In genomic region chrX:48475774-48476577, GRCh38 we compare ENCODE assay signal across 8 cellular contexts. TPM values are rescaled to one million over a fixed set of nuclear protein-coding genes. Genes with fewer than 3 reads are reported as not detected.
DNase-seq lines count a peak whose midpoint lies in the region; ATAC-seq, FAIRE-seq and TF ChIP-seq lines count a peak whose summit lies in the region.

A gene with protein sequence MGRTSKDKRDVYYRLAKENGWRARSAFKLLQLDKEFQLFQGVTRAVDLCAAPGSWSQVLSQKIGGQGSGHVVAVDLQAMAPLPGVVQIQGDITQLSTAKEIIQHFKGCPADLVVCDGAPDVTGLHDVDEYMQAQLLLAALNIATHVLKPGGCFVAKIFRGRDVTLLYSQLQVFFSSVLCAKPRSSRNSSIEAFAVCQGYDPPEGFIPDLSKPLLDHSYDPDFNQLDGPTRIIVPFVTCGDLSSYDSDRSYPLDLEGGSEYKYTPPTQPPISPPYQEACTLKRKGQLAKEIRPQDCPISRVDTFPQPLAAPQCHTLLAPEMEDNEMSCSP (plus strand): TSS chrX:48476199. CDS start chrX:48478048, 1,849 bp downstream.

- peaks cover 0 to 8% (median 0%) of the 10 kb centered on the region in 12 donors for H3K4me1 ChIP-seq in heart left ventricle
- H3K4me1 ChIP-seq in upper lobe of right lung: no peaks in the 10 kb centered on the region

- H3K4me3 ChIP-seq in heart left ventricle: peak within 1 kb of the TSS; percentile 53 to 82 (median 73)
- H3K4me3 ChIP-seq in upper lobe of right lung: peak within 1 kb of the TSS; percentile 73

- TF ChIP-seq POLR2A in GM12891 (IDR thresholded peaks at IDR 0.05; ENCODE audit: low read depth, low read length) (no peak), heart left ventricle (IDR thresholded peaks at IDR 0.05) (peak in 1 of 2 donors; percentile 35)

- H3K9me3 ChIP-seq in heart left ventricle (no peaks in the 10 kb centered on the region), upper lobe of right lung (no peaks in the 10 kb centered on the region)

- DNase-seq in GM12891 (ENCODE audit: insufficient read length, low spot score): peak; percentile 72
- peak; percentile 75 for DNase-seq in NCI-H146 treated with DMSO at 0.1 percent for 48 hours (lab: John Stamatoyannopoulos, UW; ENCODE audit: unreplicated experiment)
- peak; percentile 92 for DNase-seq in amniotic epithelial cell (ENCODE audit: low read depth)
- DNase-seq in heart left ventricle: peak; percentile 86 to 91 (median 89)
- peak; percentile 96 for DNase-seq in posterior vena cava (ENCODE audit: low spot score)
- DNase-seq in upper lobe of right lung: peak; percentile 93

- ATAC-seq in HG02840 (IDR thresholded peaks at IDR 0.05; ENCODE audit: low FRiP score, unreplicated experiment): peak; percentile 81
- peak; percentile 94 to 98 (median 96) for ATAC-seq in heart left ventricle
- peak; percentile 99 for ATAC-seq in upper lobe of right lung

- peak; percentile 99 for FAIRE-seq in GM12891 (lab: Jason Lieb, UNC)

- TF ChIP-seq CTCF in heart left ventricle (IDR thresholded peaks at IDR 0.05): no peak
- TF ChIP-seq CTCF in upper lobe of right lung (IDR thresholded peaks at IDR 0.05): no peak

- 0 to 41% (median 15%) methylated on average over 55 to 75 of the region's 75 CpGs for WGBS in heart left ventricle, 4 donors

- H3K27ac ChIP-seq in heart left ventricle: peak within 1 kb of the TSS; percentile 47 to 87 (median 76)
- peak within 1 kb of the TSS; percentile 85 for H3K27ac ChIP-seq in upper lobe of right lung

- H3K36me3 ChIP-seq in heart left ventricle (no peaks in the 10 kb centered on the region), upper lobe of right lung (no peaks in the 10 kb centered on the region)

- intact Hi-C loops in T-helper 1 cell treated with Interleukin-12 subunit alpha and Interleukin-12 subunit beta and Interleukin-4 antibody, amounts not matched to agents 30 ng/mL and 1 ng/mL, for 36 hours (cut with micrococcal nuclease): loop anchor here (1.0 to 10.0 kb wide), 18 partner anchors 32 to 1284 kb away; partner anchors contain the start of genes EBP, GRIPAP1, OTUD5 and PORCN
- intact Hi-C loops in heart left ventricle (cut with DNase I): loop anchor here in 1 of 10 donors (10.0 kb wide), 1 partner anchor 401 kb away; the partner anchor contains the start of gene ZNF630
- intact Hi-C loops in posterior vena cava (cut with DNase I): no loop called here
- intact Hi-C loops in upper lobe of right lung (cut with DNase I): no loop called here

- H3K27me3 ChIP-seq in heart left ventricle (no peaks in the 10 kb centered on the region), upper lobe of right lung (no peaks in the 10 kb centered on the region)

TF ChIP-seq in GM12891, 5 proteins besides CTCF, POLR2A, EP300 and RAD21:
- peak; percentile 52; the same call in 1 of the 2 replicates for TF ChIP-seq POLR2AphosphoS5 (IDR thresholded peaks at IDR 0.05; ENCODE audit: low read depth, low read length)
- no peak for TF ChIP-seq POU2F2 (IDR thresholded peaks at IDR 0.05; ENCODE audit: low read depth, low read length)
- no peak for TF ChIP-seq PAX5 (IDR thresholded peaks at IDR 0.05; ENCODE audit: insufficient read depth, low read length, severe bottlenecking)

RNA-seq across cellular contexts. Expression of the gene that starts here (rescaled TPM):
- polyA plus RNA-seq in GM12891 (2012; ENCODE audit: low read depth, missing spikeins): 31.0 TPM
- 66.3 and 70.4 TPM in 2 replicates for total RNA-seq in T-helper 1 cell treated with Interleukin-12 subunit alpha and Interleukin-12 subunit beta and Interleukin-4 antibody, amounts not matched to agents 30 ng/mL and 1 ng/mL, for 36 hours
- total RNA-seq in heart left ventricle (10 to 100 TPM; 13.6 to 34.3 (median 18.1) TPM), posterior vena cava (10 to 100 TPM; 30.3 to 37.2 TPM), upper lobe of right lung (33.9 TPM)
- polyA plus RNA-seq in heart left ventricle: 10 to 100 TPM; 15.2 to 62.4 TPM

Comparison
In these comparisons a context has a peak if more than half of its experiments do, and no peak if none do; other contexts are left out.
1. Peak in every context shown above with its lines: DNase-seq, ATAC-seq, H3K4me3 ChIP-seq and H3K27ac ChIP-seq.